In genomic region chr7:112789824-112790650, GRCh38 we compare ENCODE assay signal across 8 cellular contexts. TPM values are rescaled to one million over a fixed set of nuclear protein-coding genes. Genes with fewer than 3 reads are reported as not detected.
A peak's percentile ranks its signal among the peaks of the same experiment; 100 is the strongest.
DNase-seq lines count a peak whose midpoint lies in the region; ATAC-seq and TF ChIP-seq lines count a peak whose summit lies in the region.

TSS of gene TMEM168 (minus strand) at chr7:112790393. CDS start at chr7:112784825, 5,568 bp downstream.

- H3K79me2 ChIP-seq in SU-DHL-6 (ENCODE audit: insufficient read depth, low read length): peaks cover 29% of the 10 kb centered on the region

- H2AFZ ChIP-seq in SU-DHL-6 (ENCODE audit: low read depth, low read length, severe bottlenecking): peak within 1 kb of the TSS; percentile 95

- intact Hi-C loops in Right ventricle myocardium inferior (cut with DNase I): loop anchor here (5.0 to 10.0 kb wide), 4 partner anchors 85 to 325 kb away; partner anchors contain the start of gene SMIM30
- intact Hi-C loops in ovary (cut with DNase I): no loop called here

- H3K9me3 ChIP-seq in SU-DHL-6 (ENCODE audit: insufficient read depth, low read length): no peaks in the 10 kb centered on the region
- no peaks in the 10 kb centered on the region for H3K9me3 ChIP-seq in ovary
- H3K9me3 ChIP-seq in thymus (ENCODE audit: control insufficient read depth): no peaks in the 10 kb centered on the region

- H3K4me3 ChIP-seq in NB4 (ENCODE audit: low read depth, low read length): peak within 1 kb of the TSS; percentile 93
- peak within 1 kb of the TSS; percentile 83 for H3K4me3 ChIP-seq in SU-DHL-6 (ENCODE audit: insufficient read depth, low read length, poor library complexity, severe bottlenecking)
- peak within 1 kb of the TSS; percentile 74 for H3K4me3 ChIP-seq in ovary
- peak within 1 kb of the TSS; percentile 66 for H3K4me3 ChIP-seq in thymus (ENCODE audit: low read length)

- TF ChIP-seq EP300 in ovary (IDR thresholded peaks at IDR 0.05): no peak

- DNase-seq in GM10248 (ENCODE audit: extremely low spot score) (peak; percentile 82), NB4 (ENCODE audit: low read depth) (peak; percentile 96), Right ventricle myocardium inferior (ENCODE audit: missing footprints) (peak; percentile 93), ovary (peak; percentile 70 to 88 (median 80))
- peak; percentile 91 for DNase-seq in activated naive CD8-positive, alpha-beta T cell treated with anti-CD3 and anti-CD28 coated beads, Interleukin-2, amount 10 ng/mL, durations not matched to agents 7 days and 5 days

- POLR2A ChIA-PET in GM10248 (lab: Yijun Ruan, JAX): interaction anchor here (0.6 to 0.8 kb wide), 2 partner anchors 150 to 340 kb away, joined by 3 read pairs; partner anchors contain the start of gene IFRD1
- POLR2A ChIA-PET in activated naive CD8-positive, alpha-beta T cell treated with anti-CD3 and anti-CD28 coated beads, Interleukin-2, amount 10 ng/mL, durations not matched to agents 7 days and 5 days (lab: Charles Lee): interaction anchor here (0.8 to 2.0 kb wide), 5 partner anchors 20 to 339 kb away, joined by 3 to 4 read pairs (median 3); a partner anchor contains a TSS

- no peaks in the 10 kb centered on the region for H3K27me3 Mint-ChIP-seq in activated naive CD8-positive, alpha-beta T cell treated with anti-CD3 and anti-CD28 coated beads, Interleukin-2, amount 10 ng/mL, durations not matched to agents 7 days and 5 days

- peak within 1 kb of the TSS; percentile 72 for H3K27ac Mint-ChIP-seq in activated naive CD8-positive, alpha-beta T cell treated with anti-CD3 and anti-CD28 coated beads, Interleukin-2, amount 10 ng/mL, durations not matched to agents 7 days and 5 days

- H3K36me3 ChIP-seq in SU-DHL-6 (ENCODE audit: low read length): no peaks in the 10 kb centered on the region
- H3K36me3 ChIP-seq in ovary: no peaks in the 10 kb centered on the region
- H3K36me3 ChIP-seq in thymus (ENCODE audit: control insufficient read depth, insufficient read depth): no peaks in the 10 kb centered on the region

- TF ChIP-seq POLR2A in NB4 (IDR thresholded peaks at IDR 0.05; ENCODE audit: extremely low read depth, insufficient read length) (peak; percentile 52), ovary (IDR thresholded peaks at IDR 0.05) (no peak)

- TF ChIP-seq CTCF in GM10248 (IDR thresholded peaks at IDR 0.05; ENCODE audit: control extremely low read depth, extremely low read depth, low read depth, missing control alignments): no peak
- no peak for TF ChIP-seq CTCF in NB4 (IDR thresholded peaks at IDR 0.05; ENCODE audit: low read depth, low read length)
- no peak for TF ChIP-seq CTCF in SU-DHL-6 (IDR thresholded peaks at IDR 0.05; ENCODE audit: insufficient read depth, low read length, poor library complexity, severe bottlenecking)
- no peak for TF ChIP-seq CTCF in ovary (IDR thresholded peaks at IDR 0.05)

- no peaks in the 10 kb centered on the region for H3K9me2 ChIP-seq in SU-DHL-6 (replicated peaks; ENCODE audit: insufficient read depth, low read length)

- H3K4me2 ChIP-seq in SU-DHL-6 (ENCODE audit: low read depth, low read length, poor library complexity, severe bottlenecking): peak within 1 kb of the TSS; percentile 97

- no peaks in the 10 kb centered on the region for H4K20me1 ChIP-seq in SU-DHL-6 (ENCODE audit: low read depth, low read length)

- H3F3A ChIP-seq in SU-DHL-6 (ENCODE audit: insufficient read depth): peaks cover 9% of the 10 kb centered on the region; the same call in 1 of the 2 replicates

- H3K9ac ChIP-seq in SU-DHL-6 (ENCODE audit: low read length): peak within 1 kb of the TSS; percentile 69

- peak within 1 kb of the TSS; percentile 92 for H3K4me3 Mint-ChIP-seq in activated naive CD8-positive, alpha-beta T cell treated with anti-CD3 and anti-CD28 coated beads, Interleukin-2, amount 10 ng/mL, durations not matched to agents 7 days and 5 days

- peaks cover 19% of the 10 kb centered on the region for H3K4me1 Mint-ChIP-seq in activated naive CD8-positive, alpha-beta T cell treated with anti-CD3 and anti-CD28 coated beads, Interleukin-2, amount 10 ng/mL, durations not matched to agents 7 days and 5 days

- H3K27me3 ChIP-seq in SU-DHL-6 (ENCODE audit: low read length): no peaks in the 10 kb centered on the region
- no peaks in the 10 kb centered on the region for H3K27me3 ChIP-seq in ovary
- no peaks in the 10 kb centered on the region for H3K27me3 ChIP-seq in thymus (ENCODE audit: control insufficient read depth, insufficient read depth)

- H3K36me3 Mint-ChIP-seq in activated naive CD8-positive, alpha-beta T cell treated with anti-CD3 and anti-CD28 coated beads, Interleukin-2, amount 10 ng/mL, durations not matched to agents 7 days and 5 days: peaks cover 7% of the 10 kb centered on the region

- H3K27ac ChIP-seq in SU-DHL-6 (ENCODE audit: low read depth, low read length): peak within 1 kb of the TSS; percentile 49
- H3K27ac ChIP-seq in ovary: peak within 1 kb of the TSS; percentile 69 to 77
- H3K27ac ChIP-seq in thymus (ENCODE audit: low read depth): peak within 1 kb of the TSS; percentile 91

- peaks cover 5% of the 10 kb centered on the region for H3K4me1 ChIP-seq in ovary (ENCODE audit: insufficient read depth)
- peaks cover 11% of the 10 kb centered on the region for H3K4me1 ChIP-seq in thymus (ENCODE audit: control insufficient read depth, insufficient read depth, low read length)

- 1% methylated on average over 64 to 68 of the region's 68 CpGs for WGBS in ovary, 3 donors
- WGBS in thymus: under 1% methylated on average over 68 of the region's 68 CpGs

- CTCF ChIA-PET in GM10248 (lab: Yijun Ruan, JAX): interaction anchor here (0.9 to 2.3 kb wide), 7 partner anchors 9 to 150 kb away, joined by 3 to 5 read pairs (median 4); a partner anchor contains a TSS

- ATAC-seq in HG02571 (IDR thresholded peaks at IDR 0.05; ENCODE audit: unreplicated experiment) (peak; percentile 83), Right ventricle myocardium inferior (peak; percentile 92)
- ATAC-seq in activated naive CD8-positive, alpha-beta T cell treated with anti-CD3 and anti-CD28 coated beads, Interleukin-2, amount 10 ng/mL, durations not matched to agents 7 days and 5 days (ENCODE audit: low read depth): peak; percentile 84

- H3K9me3 Mint-ChIP-seq in activated naive CD8-positive, alpha-beta T cell treated with anti-CD3 and anti-CD28 coated beads, Interleukin-2, amount 10 ng/mL, durations not matched to agents 7 days and 5 days: no peaks in the 10 kb centered on the region

RNA-seq across cellular contexts. Expression of gene TMEM168, which starts in this region (rescaled TPM):
- 10 to 100 TPM; 20.7 to 20.9 TPM for total RNA-seq in activated naive CD8-positive, alpha-beta T cell treated with anti-CD3 and anti-CD28 coated beads, Interleukin-2, amount 10 ng/mL, durations not matched to agents 7 days and 5 days
- total RNA-seq in Right ventricle myocardium inferior (12.8 TPM), ovary (10 to 100 TPM; 13.4 to 30.1 (median 23.0) TPM)
- polyA plus RNA-seq in ovary (10 to 100 TPM in 1 of 2 donors, 1 to 10 TPM in 1; 9.3 to 17.3 TPM), thymus (15.7 TPM)

Comparison
In these comparisons a context has a peak if more than half of its experiments do, and no peak if none do; other contexts are left out.
1. Peak in every context shown above with its lines: DNase-seq, ATAC-seq, H3K4me3 ChIP-seq and H3K27ac ChIP-seq.